20 cellular contexts compared by ENCODE assay signal in genomic region chr6:48429021-48429420, GRCh38.
DNase-seq lines count a peak whose midpoint lies in the region; ATAC-seq and TF ChIP-seq lines count a peak whose summit lies in the region.
"Had no signal": no experiment of that assay in that cellular context is flagged by ENCODE, and none has a peak within 500 bp of the region (broad histone marks: within the 10 kb centered on the region; RNA-seq: fewer than 3 reads in every experiment).

No MANE protein-coding gene starts in this region.

- intact Hi-C loops in posterior cingulate gyrus (cut with DNase I): no loop called here

- no peak for TF ChIP-seq CTCF in HFF-Myc (IDR thresholded peaks at IDR 0.05; ENCODE audit: low read depth, low read length, missing control alignments)
- TF ChIP-seq CTCF in choroid plexus epithelial cell (conservative IDR thresholded peaks at IDR 0.05; ENCODE audit: low read depth, low read length): no peak

- peak; percentile 22 for DNase-seq in A172 (ENCODE audit: low spot score)
- peak; percentile 14 for DNase-seq in HFF-Myc (ENCODE audit: extremely low read depth, low read depth)
- peak; percentile 68 for DNase-seq in NCI-H69 (lab: John Stamatoyannopoulos, UW)
- peak; percentile 39 for DNase-seq in choroid plexus epithelial cell (ENCODE audit: low read depth)
- no peak for DNase-seq in NOMO-1 treated with DMSO at 0.1 percent for 48 hours (lab: John Stamatoyannopoulos, UW; ENCODE audit: unreplicated experiment)
- no peak for DNase-seq in left lobe of liver (ENCODE audit: low spot score)
- DNase-seq in stimulated activated CD4-positive, alpha-beta T cell treated with anti-CD3 and anti-CD28 coated beads, Interleukin-4, amount 100 ng/mL, for 1 hour: no peak
- no peak for DNase-seq in posterior cingulate gyrus
- DNase-seq: activated CD4-positive, CD25-positive, alpha-beta regulatory T cell treated with anti-CD3 and anti-CD28 coated beads, Interleukin-2, amount 50 U/mL, for 72 hours; activated CD8-positive, alpha-beta memory T cell treated with anti-CD3 and anti-CD28 coated beads, Interleukin-2, amount 10 ng/mL, durations not matched to agents 7 days and 5 days; activated effector memory CD4-positive, alpha-beta T cell treated with Interleukin-2 at 50 U/mL for 16 hours; CD4-positive, alpha-beta T cell; erythroblast; kidney; MG63; NCI-H2107; retina; SIG-M5 had no signal

- H3K4me3 ChIP-seq in HFF-Myc (replicated peaks; ENCODE audit: low read depth, low read length) (no peak overlapping the region), choroid plexus epithelial cell (ENCODE audit: low read depth, low read length) (no peak overlapping the region)
- H3K4me3 ChIP-seq: coronary artery, GM12878, MG63 had no signal

- ATAC-seq in left lobe of liver: no peak
- ATAC-seq: activated CD8-positive, alpha-beta memory T cell treated with anti-CD3 and anti-CD28 coated beads, Interleukin-2, amount 10 ng/mL, durations not matched to agents 7 days and 5 days; GM12878 had no signal

Comparison
In these comparisons a context has a peak if more than half of its experiments do, and no peak if none do; other contexts are left out.
1. DNase-seq: peak in A172 (single experiment), HFF-Myc (single experiment), NCI-H69 (single experiment) and choroid plexus epithelial cell (single experiment); none in NOMO-1 treated with DMSO at 0.1 percent for 48 hours (single experiment), left lobe of liver (single experiment), stimulated activated CD4-positive, alpha-beta T cell treated with anti-CD3 and anti-CD28 coated beads, Interleukin-4, amount 100 ng/mL, for 1 hour (single experiment) and posterior cingulate gyrus (0 of 10).